2 cellular contexts compared by ENCODE assay signal in genomic region chrX:101409043-101409442, GRCh38.
TF ChIP-seq lines count a peak whose summit lies in the region.

No MANE protein-coding gene starts in this region.

TF ChIP-seq in SK-N-SH, 30 proteins besides CTCF, POLR2A, EP300 and RAD21 (continued from another document):
- TF ChIP-seq GABPA (IDR thresholded peaks at IDR 0.05; ENCODE audit: low read depth): no peak
- no peak for TF ChIP-seq EZH2phosphoT487 (IDR thresholded peaks at IDR 0.05; ENCODE audit: borderline replicate concordance, low read depth)

TF ChIP-seq in SK-N-SH treated with all-trans-retinoic acid at 6 μM for 48 hours, 23 proteins besides CTCF, POLR2A, EP300 and RAD21 (continued from another document):
- TF ChIP-seq PATZ1 (CRISPR knock-in tag; IDR thresholded peaks at IDR 0.05; ENCODE audit: borderline replicate concordance) (no peak), CSRNP3 (CRISPR knock-in tag; IDR thresholded peaks at IDR 0.05) (no peak), CREB5 (CRISPR knock-in tag; IDR thresholded peaks at IDR 0.05; ENCODE audit: low read depth) (no peak), ESRRG (CRISPR knock-in tag; IDR thresholded peaks at IDR 0.05) (no peak), GLIS3 (CRISPR knock-in tag; IDR thresholded peaks at IDR 0.05) (no peak), CSDC2 (CRISPR knock-in tag; IDR thresholded peaks at IDR 0.05) (no peak)
